Comparison of ENCODE assay signal across 38 cellular contexts in the genomic region with DNA sequence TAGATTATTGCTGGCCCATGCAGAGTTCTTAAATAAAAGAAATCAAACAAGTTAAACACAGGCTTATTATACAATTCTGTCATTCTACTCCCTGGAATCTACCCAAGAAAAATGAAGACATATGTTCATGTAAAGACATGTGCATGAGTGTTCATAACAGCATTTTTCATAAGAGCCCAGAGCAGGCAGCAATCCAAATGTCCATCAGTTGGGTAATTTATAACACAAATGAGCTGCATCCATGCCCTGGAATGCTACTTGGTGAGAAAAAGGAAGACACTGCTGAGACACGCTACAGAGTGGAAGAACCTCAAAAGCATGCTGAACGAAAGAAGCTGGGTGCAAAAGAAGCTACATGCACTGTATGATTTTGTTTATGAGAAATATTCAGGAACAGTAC.
"Had no signal": no experiment of that assay in that cellular context is flagged by ENCODE, and none has a peak within 500 bp of the region (broad histone marks: within the 10 kb centered on the region; RNA-seq: fewer than 3 reads in every experiment).

No MANE protein-coding gene starts in this region.

- H3K4me1 Mint-ChIP-seq: activated B cell treated with CpG ODN at 0.5 μM for 24 hours; activated naive CD4-positive, alpha-beta T cell treated with anti-CD3 and anti-CD28 coated beads, Interleukin-2, amount 10 ng/mL, durations not matched to agents 7 days and 5 days; activated naive CD8-positive, alpha-beta T cell treated with anti-CD3 and anti-CD28 coated beads, Interleukin-2, amount 50 U/mL, for 24 hours; central memory CD8-positive, alpha-beta T cell had no signal

- H3K27ac ChIP-seq: brain microvascular endothelial cell, cardiac muscle cell, VCaP had no signal

- H3K4me3 Mint-ChIP-seq: activated B cell treated with CpG ODN at 0.5 μM for 24 hours; activated CD4-positive, alpha-beta memory T cell treated with anti-CD3 and anti-CD28 coated beads for 36 hours; activated naive CD4-positive, alpha-beta T cell treated with anti-CD3 and anti-CD28 coated beads, Interleukin-2, amount 10 ng/mL, durations not matched to agents 7 days and 5 days; activated naive CD8-positive, alpha-beta T cell; activated naive CD8-positive, alpha-beta T cell treated with anti-CD3 and anti-CD28 coated beads, Interleukin-2, amount 50 U/mL, for 24 hours; activated T-cell treated with anti-CD3 and anti-CD28 coated beads, Interleukin-2, amount 50 U/mL, for 4 hours; activated T-helper 1 cell treated with anti-CD3 and anti-CD28 coated beads, Interleukin-12 subunit alpha, Interleukin-12 subunit beta, Interleukin-2, Interleukin-4 antibody, amounts not matched to agents 30 ng/mL and 10 ng/mL and 1 ng/mL, durations not matched to agents 14 hours and 24 hours and 36 hours; central memory CD8-positive, alpha-beta T cell had no signal

- H3K27me3 ChIP-seq: brain microvascular endothelial cell, cardiac muscle cell, MG63 had no signal

- H3K27ac Mint-ChIP-seq: activated B cell treated with CpG ODN at 0.5 μM for 24 hours; activated CD4-positive, alpha-beta memory T cell treated with anti-CD3 and anti-CD28 coated beads for 36 hours; activated naive CD4-positive, alpha-beta T cell treated with anti-CD3 and anti-CD28 coated beads, Interleukin-2, amount 10 ng/mL, durations not matched to agents 7 days and 5 days; activated naive CD8-positive, alpha-beta T cell; activated naive CD8-positive, alpha-beta T cell treated with anti-CD3 and anti-CD28 coated beads, Interleukin-2, amount 50 U/mL, for 24 hours; activated T-helper 1 cell treated with anti-CD3 and anti-CD28 coated beads, Interleukin-12 subunit alpha, Interleukin-12 subunit beta, Interleukin-2, Interleukin-4 antibody, amounts not matched to agents 30 ng/mL and 10 ng/mL and 1 ng/mL, durations not matched to agents 14 hours and 24 hours and 36 hours had no signal

- H3K36me3 Mint-ChIP-seq: activated CD4-positive, alpha-beta memory T cell treated with anti-CD3 and anti-CD28 coated beads for 36 hours; activated naive CD4-positive, alpha-beta T cell treated with anti-CD3 and anti-CD28 coated beads, Interleukin-2, amount 10 ng/mL, durations not matched to agents 7 days and 5 days; activated naive CD8-positive, alpha-beta T cell had no signal

- DNase-seq: activated B cell treated with CpG ODN at 0.5 μM for 24 hours; activated CD4-positive, alpha-beta memory T cell treated with anti-CD3 and anti-CD28 coated beads for 36 hours; activated CD4-positive, alpha-beta T cell treated with anti-CD3 and anti-CD28 coated beads for 4 hours; activated CD4-positive, alpha-beta T cell treated with anti-CD3 and anti-CD28 coated beads, Interleukin-2, amount 50 U/mL, for 1 hour; activated CD4-positive, CD25-positive, alpha-beta regulatory T cell treated with anti-CD3 and anti-CD28 coated beads, Interleukin-2, amount 50 U/mL, for 72 hours; activated CD8-positive, alpha-beta memory T cell treated with anti-CD3 and anti-CD28 coated beads, Interleukin-2, amount 50 U/mL, for 4 hours; activated effector memory CD4-positive, alpha-beta T cell treated with Interleukin-2 at 50 U/mL for 16 hours; activated naive CD4-positive, alpha-beta T cell treated with anti-CD3 and anti-CD28 coated beads, Interleukin-2, amount 10 ng/mL, durations not matched to agents 7 days and 5 days; activated naive CD8-positive, alpha-beta T cell treated with anti-CD3 and anti-CD28 coated beads, Interleukin-2, amount 50 U/mL, for 24 hours; activated T-cell treated with anti-CD3 and anti-CD28 coated beads for 4 hours; activated T-cell treated with anti-CD3 and anti-CD28 coated beads, Interleukin-2, amount 50 U/mL, for 4 hours; amniotic stem cell; aorta; brain microvascular endothelial cell; Kasumi-1; KG1; MG63; NCI-H1048; NCI-H1436 treated with DMSO at 0.1 percent for 48 hours; NCI-H1694 treated with DMSO at 0.1 percent for 48 hours; NCI-H2107; NCI-H2171 treated with DMSO at 0.1 percent for 48 hours; NCI-H2227 treated with DMSO at 0.1 percent for 48 hours; NCI-H446 treated with DMSO at 0.1 percent for 48 hours; NCI-H524; NCI-H69; NCI-H82; SW 1271; T-helper 1 cell; T-helper 2 cell; T-helper 9 cell had no signal

- H3K4me3 ChIP-seq: cardiac muscle cell, MG63 had no signal

- ATAC-seq: activated naive CD8-positive, alpha-beta T cell treated with anti-CD3 and anti-CD28 coated beads, Interleukin-2, amount 50 U/mL, for 24 hours; activated T-cell treated with anti-CD3 and anti-CD28 coated beads, Interleukin-2, amount 50 U/mL, for 4 hours; Panc1; Right ventricle myocardium inferior had no signal

- H3K9me3 ChIP-seq: MG63 had no signal

- H3K36me3 ChIP-seq: brain microvascular endothelial cell, cardiac muscle cell, MG63 had no signal

- H3K27me3 Mint-ChIP-seq: activated B cell treated with CpG ODN at 0.5 μM for 24 hours; activated CD4-positive, alpha-beta memory T cell treated with anti-CD3 and anti-CD28 coated beads for 36 hours; activated naive CD4-positive, alpha-beta T cell treated with anti-CD3 and anti-CD28 coated beads, Interleukin-2, amount 10 ng/mL, durations not matched to agents 7 days and 5 days; activated naive CD8-positive, alpha-beta T cell; activated naive CD8-positive, alpha-beta T cell treated with anti-CD3 and anti-CD28 coated beads, Interleukin-2, amount 50 U/mL, for 24 hours; central memory CD8-positive, alpha-beta T cell had no signal

- H3K9me3 Mint-ChIP-seq: activated B cell treated with CpG ODN at 0.5 μM for 24 hours; activated CD4-positive, alpha-beta memory T cell treated with anti-CD3 and anti-CD28 coated beads for 36 hours; activated naive CD8-positive, alpha-beta T cell treated with anti-CD3 and anti-CD28 coated beads, Interleukin-2, amount 50 U/mL, for 24 hours; activated T-cell treated with anti-CD3 and anti-CD28 coated beads, Interleukin-2, amount 50 U/mL, for 4 hours; activated T-helper 1 cell treated with anti-CD3 and anti-CD28 coated beads, Interleukin-12 subunit alpha, Interleukin-12 subunit beta, Interleukin-2, Interleukin-4 antibody, amounts not matched to agents 30 ng/mL and 10 ng/mL and 1 ng/mL, durations not matched to agents 14 hours and 24 hours and 36 hours; central memory CD8-positive, alpha-beta T cell had no signal
